ENCODE assay signal across 1 cellular context in the genomic region with DNA sequence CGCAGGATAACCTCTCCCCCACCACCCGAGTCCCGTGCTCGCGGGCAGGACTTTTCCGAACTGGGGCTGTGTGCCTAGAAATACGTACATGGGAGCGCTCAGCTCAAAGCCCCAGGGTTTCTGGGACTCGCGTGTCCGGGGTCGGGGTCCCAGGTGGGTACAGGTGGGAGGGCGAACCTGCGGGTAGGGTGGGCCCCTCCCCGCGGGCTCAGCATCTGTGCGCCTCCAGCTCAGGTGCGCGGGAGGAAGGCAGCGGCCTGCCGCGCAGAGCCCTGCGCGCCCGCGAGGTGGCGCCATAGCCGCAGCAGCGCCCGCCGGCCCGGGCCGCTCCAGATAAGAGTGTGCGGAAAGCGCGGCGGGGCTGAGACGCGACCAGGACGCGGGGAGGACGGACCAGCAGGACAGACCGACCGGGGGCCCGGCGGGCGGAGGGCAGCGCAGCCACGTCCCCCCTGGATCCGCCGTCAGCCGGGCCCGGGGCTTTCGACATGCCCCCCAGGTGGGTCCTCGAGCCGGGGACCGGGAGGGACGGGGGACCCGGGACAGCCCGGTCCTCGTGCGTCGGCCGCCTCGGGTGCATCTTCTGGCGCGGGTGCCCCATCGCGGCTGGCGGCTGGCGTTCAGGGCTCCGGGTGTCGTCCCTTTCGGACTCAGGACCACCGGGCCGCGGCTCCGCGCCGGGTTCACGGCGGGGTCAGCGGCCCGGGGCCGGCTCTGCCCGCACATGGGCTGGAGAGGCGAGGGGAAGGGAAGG.
TF ChIP-seq lines count a peak whose summit lies in the region.

A gene with protein sequence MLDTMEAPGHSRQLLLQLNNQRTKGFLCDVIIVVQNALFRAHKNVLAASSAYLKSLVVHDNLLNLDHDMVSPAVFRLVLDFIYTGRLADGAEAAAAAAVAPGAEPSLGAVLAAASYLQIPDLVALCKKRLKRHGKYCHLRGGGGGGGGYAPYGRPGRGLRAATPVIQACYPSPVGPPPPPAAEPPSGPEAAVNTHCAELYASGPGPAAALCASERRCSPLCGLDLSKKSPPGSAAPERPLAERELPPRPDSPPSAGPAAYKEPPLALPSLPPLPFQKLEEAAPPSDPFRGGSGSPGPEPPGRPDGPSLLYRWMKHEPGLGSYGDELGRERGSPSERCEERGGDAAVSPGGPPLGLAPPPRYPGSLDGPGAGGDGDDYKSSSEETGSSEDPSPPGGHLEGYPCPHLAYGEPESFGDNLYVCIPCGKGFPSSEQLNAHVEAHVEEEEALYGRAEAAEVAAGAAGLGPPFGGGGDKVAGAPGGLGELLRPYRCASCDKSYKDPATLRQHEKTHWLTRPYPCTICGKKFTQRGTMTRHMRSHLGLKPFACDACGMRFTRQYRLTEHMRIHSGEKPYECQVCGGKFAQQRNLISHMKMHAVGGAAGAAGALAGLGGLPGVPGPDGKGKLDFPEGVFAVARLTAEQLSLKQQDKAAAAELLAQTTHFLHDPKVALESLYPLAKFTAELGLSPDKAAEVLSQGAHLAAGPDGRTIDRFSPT (plus strand): TSS at position 364 of the 754 bp plus-strand sequence. CDS start 1,588 bp downstream, outside the sequence.

TF ChIP-seq in HepG2, 621 proteins besides CTCF, POLR2A, EP300 and RAD21 (continued from another document and continues in another):
- TF ChIP-seq, protein P1, sequence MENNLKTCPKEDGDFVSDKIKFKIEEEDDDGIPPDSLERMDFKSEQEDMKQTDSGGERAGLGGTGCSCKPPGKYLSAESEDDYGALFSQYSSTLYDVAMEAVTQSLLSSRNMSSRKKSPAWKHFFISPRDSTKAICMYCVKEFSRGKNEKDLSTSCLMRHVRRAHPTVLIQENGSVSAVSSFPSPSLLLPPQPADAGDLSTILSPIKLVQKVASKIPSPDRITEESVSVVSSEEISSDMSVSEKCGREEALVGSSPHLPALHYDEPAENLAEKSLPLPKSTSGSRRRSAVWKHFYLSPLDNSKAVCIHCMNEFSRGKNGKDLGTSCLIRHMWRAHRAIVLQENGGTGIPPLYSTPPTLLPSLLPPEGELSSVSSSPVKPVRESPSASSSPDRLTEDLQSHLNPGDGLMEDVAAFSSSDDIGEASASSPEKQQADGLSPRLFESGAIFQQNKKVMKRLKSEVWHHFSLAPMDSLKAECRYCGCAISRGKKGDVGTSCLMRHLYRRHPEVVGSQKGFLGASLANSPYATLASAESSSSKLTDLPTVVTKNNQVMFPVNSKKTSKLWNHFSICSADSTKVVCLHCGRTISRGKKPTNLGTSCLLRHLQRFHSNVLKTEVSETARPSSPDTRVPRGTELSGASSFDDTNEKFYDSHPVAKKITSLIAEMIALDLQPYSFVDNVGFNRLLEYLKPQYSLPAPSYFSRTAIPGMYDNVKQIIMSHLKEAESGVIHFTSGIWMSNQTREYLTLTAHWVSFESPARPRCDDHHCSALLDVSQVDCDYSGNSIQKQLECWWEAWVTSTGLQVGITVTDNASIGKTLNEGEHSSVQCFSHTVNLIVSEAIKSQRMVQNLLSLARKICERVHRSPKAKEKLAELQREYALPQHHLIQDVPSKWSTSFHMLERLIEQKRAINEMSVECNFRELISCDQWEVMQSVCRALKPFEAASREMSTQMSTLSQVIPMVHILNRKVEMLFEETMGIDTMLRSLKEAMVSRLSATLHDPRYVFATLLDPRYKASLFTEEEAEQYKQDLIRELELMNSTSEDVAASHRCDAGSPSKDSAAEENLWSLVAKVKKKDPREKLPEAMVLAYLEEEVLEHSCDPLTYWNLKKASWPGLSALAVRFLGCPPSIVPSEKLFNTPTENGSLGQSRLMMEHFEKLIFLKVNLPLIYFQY (CRISPR knock-in tag; IDR thresholded peaks at IDR 0.05; ENCODE audit: borderline replicate concordance): peak; percentile 66; the same call in 1 of the 2 replicates
- TF ChIP-seq, protein P2, sequence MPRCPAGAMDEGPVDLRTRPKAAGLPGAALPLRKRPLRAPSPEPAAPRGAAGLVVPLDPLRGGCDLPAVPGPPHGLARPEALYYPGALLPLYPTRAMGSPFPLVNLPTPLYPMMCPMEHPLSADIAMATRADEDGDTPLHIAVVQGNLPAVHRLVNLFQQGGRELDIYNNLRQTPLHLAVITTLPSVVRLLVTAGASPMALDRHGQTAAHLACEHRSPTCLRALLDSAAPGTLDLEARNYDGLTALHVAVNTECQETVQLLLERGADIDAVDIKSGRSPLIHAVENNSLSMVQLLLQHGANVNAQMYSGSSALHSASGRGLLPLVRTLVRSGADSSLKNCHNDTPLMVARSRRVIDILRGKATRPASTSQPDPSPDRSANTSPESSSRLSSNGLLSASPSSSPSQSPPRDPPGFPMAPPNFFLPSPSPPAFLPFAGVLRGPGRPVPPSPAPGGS (CRISPR knock-in tag; IDR thresholded peaks at IDR 0.05): 0 out of 2 replicates have a peak, but pooled peaks have one; percentile 40
- TF ChIP-seq, protein P3, sequence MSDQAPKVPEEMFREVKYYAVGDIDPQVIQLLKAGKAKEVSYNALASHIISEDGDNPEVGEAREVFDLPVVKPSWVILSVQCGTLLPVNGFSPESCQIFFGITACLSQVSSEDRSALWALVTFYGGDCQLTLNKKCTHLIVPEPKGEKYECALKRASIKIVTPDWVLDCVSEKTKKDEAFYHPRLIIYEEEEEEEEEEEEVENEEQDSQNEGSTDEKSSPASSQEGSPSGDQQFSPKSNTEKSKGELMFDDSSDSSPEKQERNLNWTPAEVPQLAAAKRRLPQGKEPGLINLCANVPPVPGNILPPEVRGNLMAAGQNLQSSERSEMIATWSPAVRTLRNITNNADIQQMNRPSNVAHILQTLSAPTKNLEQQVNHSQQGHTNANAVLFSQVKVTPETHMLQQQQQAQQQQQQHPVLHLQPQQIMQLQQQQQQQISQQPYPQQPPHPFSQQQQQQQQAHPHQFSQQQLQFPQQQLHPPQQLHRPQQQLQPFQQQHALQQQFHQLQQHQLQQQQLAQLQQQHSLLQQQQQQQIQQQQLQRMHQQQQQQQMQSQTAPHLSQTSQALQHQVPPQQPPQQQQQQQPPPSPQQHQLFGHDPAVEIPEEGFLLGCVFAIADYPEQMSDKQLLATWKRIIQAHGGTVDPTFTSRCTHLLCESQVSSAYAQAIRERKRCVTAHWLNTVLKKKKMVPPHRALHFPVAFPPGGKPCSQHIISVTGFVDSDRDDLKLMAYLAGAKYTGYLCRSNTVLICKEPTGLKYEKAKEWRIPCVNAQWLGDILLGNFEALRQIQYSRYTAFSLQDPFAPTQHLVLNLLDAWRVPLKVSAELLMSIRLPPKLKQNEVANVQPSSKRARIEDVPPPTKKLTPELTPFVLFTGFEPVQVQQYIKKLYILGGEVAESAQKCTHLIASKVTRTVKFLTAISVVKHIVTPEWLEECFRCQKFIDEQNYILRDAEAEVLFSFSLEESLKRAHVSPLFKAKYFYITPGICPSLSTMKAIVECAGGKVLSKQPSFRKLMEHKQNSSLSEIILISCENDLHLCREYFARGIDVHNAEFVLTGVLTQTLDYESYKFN (CRISPR knock-in tag; conservative IDR thresholded peaks at IDR 0.05): no peak
- TF ChIP-seq, protein P4, sequence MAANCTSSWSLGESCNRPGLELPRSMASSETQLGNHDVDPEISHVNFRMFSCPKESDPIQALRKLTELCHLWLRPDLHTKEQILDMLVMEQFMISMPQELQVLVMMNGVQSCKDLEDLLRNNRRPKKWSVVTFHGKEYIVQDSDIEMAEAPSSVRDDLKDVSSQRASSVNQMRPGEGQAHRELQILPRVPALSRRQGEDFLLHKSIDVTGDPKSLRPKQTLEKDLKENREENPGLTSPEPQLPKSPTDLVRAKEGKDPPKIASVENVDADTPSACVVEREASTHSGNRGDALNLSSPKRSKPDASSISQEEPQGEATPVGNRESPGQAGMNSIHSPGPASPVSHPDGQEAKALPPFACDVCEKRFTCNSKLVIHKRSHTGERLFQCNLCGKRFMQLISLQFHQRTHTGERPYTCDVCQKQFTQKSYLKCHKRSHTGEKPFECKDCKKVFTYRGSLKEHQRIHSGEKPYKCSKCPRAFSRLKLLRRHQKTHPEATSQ (CRISPR knock-in tag; IDR thresholded peaks at IDR 0.05; ENCODE audit: borderline replicate concordance): 0 out of 2 replicates have a peak, but pooled peaks have one; percentile 30
- TF ChIP-seq, protein P5, sequence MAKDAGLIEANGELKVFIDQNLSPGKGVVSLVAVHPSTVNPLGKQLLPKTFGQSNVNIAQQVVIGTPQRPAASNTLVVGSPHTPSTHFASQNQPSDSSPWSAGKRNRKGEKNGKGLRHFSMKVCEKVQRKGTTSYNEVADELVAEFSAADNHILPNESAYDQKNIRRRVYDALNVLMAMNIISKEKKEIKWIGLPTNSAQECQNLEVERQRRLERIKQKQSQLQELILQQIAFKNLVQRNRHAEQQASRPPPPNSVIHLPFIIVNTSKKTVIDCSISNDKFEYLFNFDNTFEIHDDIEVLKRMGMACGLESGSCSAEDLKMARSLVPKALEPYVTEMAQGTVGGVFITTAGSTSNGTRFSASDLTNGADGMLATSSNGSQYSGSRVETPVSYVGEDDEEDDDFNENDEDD (CRISPR knock-in tag; IDR thresholded peaks at IDR 0.05; ENCODE audit: borderline replicate concordance): peak; percentile 78; the same call in 1 of the 2 replicates
- TF ChIP-seq, protein P6, sequence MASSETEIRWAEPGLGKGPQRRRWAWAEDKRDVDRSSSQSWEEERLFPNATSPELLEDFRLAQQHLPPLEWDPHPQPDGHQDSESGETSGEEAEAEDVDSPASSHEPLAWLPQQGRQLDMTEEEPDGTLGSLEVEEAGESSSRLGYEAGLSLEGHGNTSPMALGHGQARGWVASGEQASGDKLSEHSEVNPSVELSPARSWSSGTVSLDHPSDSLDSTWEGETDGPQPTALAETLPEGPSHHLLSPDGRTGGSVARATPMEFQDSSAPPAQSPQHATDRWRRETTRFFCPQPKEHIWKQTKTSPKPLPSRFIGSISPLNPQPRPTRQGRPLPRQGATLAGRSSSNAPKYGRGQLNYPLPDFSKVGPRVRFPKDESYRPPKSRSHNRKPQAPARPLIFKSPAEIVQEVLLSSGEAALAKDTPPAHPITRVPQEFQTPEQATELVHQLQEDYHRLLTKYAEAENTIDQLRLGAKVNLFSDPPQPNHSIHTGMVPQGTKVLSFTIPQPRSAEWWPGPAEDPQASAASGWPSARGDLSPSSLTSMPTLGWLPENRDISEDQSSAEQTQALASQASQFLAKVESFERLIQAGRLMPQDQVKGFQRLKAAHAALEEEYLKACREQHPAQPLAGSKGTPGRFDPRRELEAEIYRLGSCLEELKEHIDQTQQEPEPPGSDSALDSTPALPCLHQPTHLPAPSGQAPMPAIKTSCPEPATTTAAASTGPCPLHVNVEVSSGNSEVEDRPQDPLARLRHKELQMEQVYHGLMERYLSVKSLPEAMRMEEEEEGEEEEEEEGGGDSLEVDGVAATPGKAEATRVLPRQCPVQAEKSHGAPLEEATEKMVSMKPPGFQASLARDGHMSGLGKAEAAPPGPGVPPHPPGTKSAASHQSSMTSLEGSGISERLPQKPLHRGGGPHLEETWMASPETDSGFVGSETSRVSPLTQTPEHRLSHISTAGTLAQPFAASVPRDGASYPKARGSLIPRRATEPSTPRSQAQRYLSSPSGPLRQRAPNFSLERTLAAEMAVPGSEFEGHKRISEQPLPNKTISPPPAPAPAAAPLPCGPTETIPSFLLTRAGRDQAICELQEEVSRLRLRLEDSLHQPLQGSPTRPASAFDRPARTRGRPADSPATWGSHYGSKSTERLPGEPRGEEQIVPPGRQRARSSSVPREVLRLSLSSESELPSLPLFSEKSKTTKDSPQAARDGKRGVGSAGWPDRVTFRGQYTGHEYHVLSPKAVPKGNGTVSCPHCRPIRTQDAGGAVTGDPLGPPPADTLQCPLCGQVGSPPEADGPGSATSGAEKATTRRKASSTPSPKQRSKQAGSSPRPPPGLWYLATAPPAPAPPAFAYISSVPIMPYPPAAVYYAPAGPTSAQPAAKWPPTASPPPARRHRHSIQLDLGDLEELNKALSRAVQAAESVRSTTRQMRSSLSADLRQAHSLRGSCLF (CRISPR knock-in tag; IDR thresholded peaks at IDR 0.05; ENCODE audit: borderline replicate concordance): no peak
- TF ChIP-seq ZKSCAN8 (CRISPR knock-in tag; IDR thresholded peaks at IDR 0.05; ENCODE audit: borderline replicate concordance) (no peak), ZBTB20 (CRISPR knock-in tag; IDR thresholded peaks at IDR 0.05; ENCODE audit: borderline replicate concordance, low read depth) (no peak), ZNF335 (CRISPR knock-in tag; IDR thresholded peaks at IDR 0.05) (no peak), KDM5B (CRISPR knock-in tag; IDR thresholded peaks at IDR 0.05; ENCODE audit: borderline replicate concordance) (peak; percentile 55; the same call in 1 of the 2 replicates), RXRA (CRISPR knock-in tag; IDR thresholded peaks at IDR 0.05) (0 out of 2 replicates have a peak, but pooled peaks have one; percentile 18), CBFB (CRISPR knock-in tag; IDR thresholded peaks at IDR 0.05) (0 out of 2 replicates have a peak, but pooled peaks have one; percentile 43), KDM2A (CRISPR knock-in tag; IDR thresholded peaks at IDR 0.05; ENCODE audit: borderline replicate concordance, low read depth) (peak; percentile 62), SALL1 (CRISPR knock-in tag; IDR thresholded peaks at IDR 0.05) (peak; percentile 67), MXD4 (CRISPR knock-in tag; IDR thresholded peaks at IDR 0.05) (0 out of 2 replicates have a peak, but pooled peaks have one; percentile 32), RBFOX2 (IDR thresholded peaks at IDR 0.05; ENCODE audit: low read depth, low read length) (peak; percentile 43; the same call in 1 of the 2 replicates), ZNF670 (CRISPR knock-in tag; IDR thresholded peaks at IDR 0.05; ENCODE audit: borderline replicate concordance) (no peak), ZNF205 (CRISPR knock-in tag; IDR thresholded peaks at IDR 0.05) (0 out of 2 replicates have a peak, but pooled peaks have one; percentile 40), MAZ (IDR thresholded peaks at IDR 0.05; ENCODE audit: borderline replicate concordance, low read depth, low read length) (no peak), MAZ (CRISPR knock-in tag; IDR thresholded peaks at IDR 0.05; ENCODE audit: low read depth) (0 out of 2 replicates have a peak, but pooled peaks have one; percentile 16), ZC3H13 (CRISPR knock-in tag; IDR thresholded peaks at IDR 0.05) (peak; percentile 32; the same call in 1 of the 2 replicates), ZFP62 (CRISPR knock-in tag; IDR thresholded peaks at IDR 0.05) (no peak)
- TF ChIP-seq, protein P7, sequence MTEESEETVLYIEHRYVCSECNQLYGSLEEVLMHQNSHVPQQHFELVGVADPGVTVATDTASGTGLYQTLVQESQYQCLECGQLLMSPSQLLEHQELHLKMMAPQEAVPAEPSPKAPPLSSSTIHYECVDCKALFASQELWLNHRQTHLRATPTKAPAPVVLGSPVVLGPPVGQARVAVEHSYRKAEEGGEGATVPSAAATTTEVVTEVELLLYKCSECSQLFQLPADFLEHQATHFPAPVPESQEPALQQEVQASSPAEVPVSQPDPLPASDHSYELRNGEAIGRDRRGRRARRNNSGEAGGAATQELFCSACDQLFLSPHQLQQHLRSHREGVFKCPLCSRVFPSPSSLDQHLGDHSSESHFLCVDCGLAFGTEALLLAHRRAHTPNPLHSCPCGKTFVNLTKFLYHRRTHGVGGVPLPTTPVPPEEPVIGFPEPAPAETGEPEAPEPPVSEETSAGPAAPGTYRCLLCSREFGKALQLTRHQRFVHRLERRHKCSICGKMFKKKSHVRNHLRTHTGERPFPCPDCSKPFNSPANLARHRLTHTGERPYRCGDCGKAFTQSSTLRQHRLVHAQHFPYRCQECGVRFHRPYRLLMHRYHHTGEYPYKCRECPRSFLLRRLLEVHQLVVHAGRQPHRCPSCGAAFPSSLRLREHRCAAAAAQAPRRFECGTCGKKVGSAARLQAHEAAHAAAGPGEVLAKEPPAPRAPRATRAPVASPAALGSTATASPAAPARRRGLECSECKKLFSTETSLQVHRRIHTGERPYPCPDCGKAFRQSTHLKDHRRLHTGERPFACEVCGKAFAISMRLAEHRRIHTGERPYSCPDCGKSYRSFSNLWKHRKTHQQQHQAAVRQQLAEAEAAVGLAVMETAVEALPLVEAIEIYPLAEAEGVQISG (CRISPR knock-in tag; IDR thresholded peaks at IDR 0.05): peak; percentile 70
